8 cellular contexts compared by ENCODE assay signal in the genomic region with DNA sequence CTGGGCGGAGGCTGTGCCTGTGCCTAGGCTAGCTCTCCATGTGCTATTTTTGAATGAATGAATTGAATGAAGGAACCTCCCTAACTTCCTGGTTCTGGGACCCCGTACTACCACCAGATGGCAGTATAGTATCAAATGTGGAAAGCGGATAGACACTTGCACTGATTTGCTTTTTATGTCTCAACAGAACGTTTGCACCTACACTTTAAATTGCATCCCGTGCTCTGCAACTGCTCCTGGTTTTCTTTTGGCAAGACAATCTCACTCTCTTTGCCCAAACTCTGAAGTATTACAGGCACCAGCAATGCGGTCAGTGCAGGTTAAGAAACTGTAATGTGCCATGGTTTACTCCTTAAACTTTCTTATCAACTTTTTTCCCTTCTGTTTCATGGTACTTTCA. TPM values are rescaled to one million over a fixed set of nuclear protein-coding genes. Genes with fewer than 3 reads are reported as not detected.
A peak's percentile ranks its signal among the peaks of the same experiment; 100 is the strongest.
DNase-seq lines count a peak whose midpoint lies in the region; ATAC-seq and TF ChIP-seq lines count a peak whose summit lies in the region.

No MANE protein-coding gene starts in this region.

- H3K36me3 Mint-ChIP-seq in naive thymus-derived CD8-positive, alpha-beta T cell: no peaks in the 10 kb centered on the region

- H3K27ac ChIP-seq in AG04450 (ENCODE audit: low read depth, low read length) (no peak overlapping the region), VCaP (no peak overlapping the region), esophagus muscularis mucosa (replicated peaks in 1 of 4) (no peak overlapping the region)

- no peaks in the 10 kb centered on the region for H3K36me3 ChIP-seq in esophagus muscularis mucosa

- WGBS in esophagus muscularis mucosa: 13% methylated on average over 6 of the region's 6 CpGs

- DNase-seq in AG04450 (ENCODE audit: low read depth, low spot score) (peak; percentile 32), GM12864 (ENCODE audit: low read depth) (peak; percentile 12), NCI-H2029 (lab: John Stamatoyannopoulos, UW) (peak; percentile 39), esophagus muscularis mucosa (ENCODE audit: extremely low spot score) (no peak)
- peak in 7 of 10 donors; percentile 18 to 69 (median 46) for DNase-seq in naive thymus-derived CD8-positive, alpha-beta T cell

- CTCF ChIA-PET in AG04450 (lab: Charles Lee): interaction anchor here (0.6 to 9.5 kb wide), 47 partner anchors 8 to 1281 kb away, joined by 3 to 215 read pairs (median 4); no protein-coding TSS in a partner anchor

- TF ChIP-seq EP300 in esophagus muscularis mucosa (IDR thresholded peaks at IDR 0.05): no peak

- intact Hi-C loops in esophagus muscularis mucosa (cut with DNase I): loop anchor here (2.0 to 5.0 kb wide), 2 partner anchors 1143 to 1247 kb away; no protein-coding TSS in a partner anchor

- TF ChIP-seq POLR2A in esophagus muscularis mucosa (IDR thresholded peaks at IDR 0.05; ENCODE audit: low read depth): no peak

- TF ChIP-seq CTCF in AG04450 (IDR thresholded peaks at IDR 0.05; ENCODE audit: low read depth, low read length) (peak; percentile 94), GM12864 (IDR thresholded peaks at IDR 0.05; ENCODE audit: low read depth, low read length, missing control alignments) (peak; percentile 90), VCaP (conservative IDR thresholded peaks at IDR 0.05) (peak; percentile 86), esophagus muscularis mucosa (IDR thresholded peaks at IDR 0.05) (peak; percentile 84 to 95 (median 90))

- H3K4me3 Mint-ChIP-seq in naive thymus-derived CD8-positive, alpha-beta T cell: no peak overlapping the region

- peaks cover 14 to 54% (median 41%) of the 10 kb centered on the region in 5 donors for H3K27me3 Mint-ChIP-seq in naive thymus-derived CD8-positive, alpha-beta T cell

- POLR2A ChIA-PET in AG04450 (lab: Yijun Ruan, JAX): no interaction called here
- POLR2A ChIA-PET in naive thymus-derived CD8-positive, alpha-beta T cell (lab: Charles Lee): no interaction called here

- H3K9me3 Mint-ChIP-seq in naive thymus-derived CD8-positive, alpha-beta T cell: no peaks in the 10 kb centered on the region

- ATAC-seq in HG02763 (IDR thresholded peaks at IDR 0.05; ENCODE audit: unreplicated experiment): peak; percentile 50
- peak; percentile 67 to 77 for ATAC-seq in naive thymus-derived CD8-positive, alpha-beta T cell
- no peak for ATAC-seq in GM21381 (IDR thresholded peaks at IDR 0.05; ENCODE audit: unreplicated experiment)

- H3K4me3 ChIP-seq in AG04450 (ENCODE audit: low read depth, low read length) (no peak overlapping the region), GM12864 (ENCODE audit: low read depth, low read length) (no peak overlapping the region), esophagus muscularis mucosa (no peak overlapping the region)

- peaks cover 2 to 25% (median 14%) of the 10 kb centered on the region in 4 donors for H3K4me1 Mint-ChIP-seq in naive thymus-derived CD8-positive, alpha-beta T cell

- no peaks in the 10 kb centered on the region for H3K9me3 ChIP-seq in AG04450 (ENCODE audit: control insufficient read depth, insufficient read depth, low read length)
- no peaks in the 10 kb centered on the region for H3K9me3 ChIP-seq in esophagus muscularis mucosa

- H3K27me3 ChIP-seq in AG04450 (ENCODE audit: control insufficient read depth, insufficient read depth, low read length) (no peaks in the 10 kb centered on the region), esophagus muscularis mucosa (no peaks in the 10 kb centered on the region)

- peaks cover 22 to 49% (median 28%) of the 10 kb centered on the region in 4 donors for H3K4me1 ChIP-seq in esophagus muscularis mucosa

- H3K27ac Mint-ChIP-seq in naive thymus-derived CD8-positive, alpha-beta T cell: peak overlapping the region in 2 of 10 donors; percentile 52 to 80

RNA-seq across cellular contexts. Expression of a gene that starts 6.5 kb away (rescaled TPM):
- 0.52 and 0.55 TPM in 2 replicates for polyA plus RNA-seq in AG04450 (2011; rRNA removed)
- 1.3 TPM in 2 replicates for polyA minus RNA-seq in AG04450 (2011; rRNA and poly(A)+ RNA removed)
- 10 to 100 TPM in 2 of 4 donors, 1 to 10 TPM in 2; 5.4 to 13.8 (median 11.2) TPM for total RNA-seq in esophagus muscularis mucosa
- under 1 TPM; 0.60 to 0.63 TPM for total RNA-seq in naive thymus-derived CD8-positive, alpha-beta T cell
- under 1 TPM in 1 of 3 donors, not detected in 2; 0.03 TPM for polyA plus RNA-seq in naive thymus-derived CD8-positive, alpha-beta T cell

RNA-seq across cellular contexts. Expression of a gene that starts 30.4 kb away (rescaled TPM):
- not detected in 2 replicates for polyA plus RNA-seq in AG04450 (2011; rRNA removed)
- polyA minus RNA-seq in AG04450 (2011; rRNA and poly(A)+ RNA removed): not detected in 2 replicates
- not detected for total RNA-seq in esophagus muscularis mucosa
- not detected for total RNA-seq in naive thymus-derived CD8-positive, alpha-beta T cell
- polyA plus RNA-seq in naive thymus-derived CD8-positive, alpha-beta T cell: not detected
